In the genomic region with DNA sequence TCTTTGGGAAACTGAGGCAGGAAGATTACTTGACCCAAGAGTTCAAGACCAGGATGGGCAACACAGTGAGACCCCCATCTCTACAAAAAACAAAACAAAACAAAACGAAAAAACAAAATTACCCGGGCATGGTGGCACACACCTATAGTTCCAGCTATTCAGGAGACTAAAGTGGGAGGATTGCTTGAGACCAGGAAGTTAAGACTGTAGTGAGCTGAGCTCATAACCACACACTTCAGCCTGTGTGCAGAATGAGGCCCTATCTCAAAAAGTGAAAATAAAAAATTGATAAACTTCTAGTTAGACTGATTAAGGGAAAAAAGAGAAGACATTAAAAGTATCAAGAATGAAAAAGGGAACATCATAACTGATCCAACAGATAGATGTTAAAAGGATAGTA, we compare ENCODE assay signal across 26 cellular contexts.
"Had no signal": no experiment of that assay in that cellular context is flagged by ENCODE, and none has a peak within 500 bp of the region (broad histone marks: within the 10 kb centered on the region; RNA-seq: fewer than 3 reads in every experiment).

No MANE protein-coding gene starts in this region.

- H3K9me3 Mint-ChIP-seq: natural killer cell had no signal

- H3K36me3 ChIP-seq: gastrocnemius medialis, ovary, sigmoid colon, tibial artery, uterus had no signal

- H3K27me3 ChIP-seq: dorsolateral prefrontal cortex, gastrocnemius medialis, ovary, sigmoid colon, testis, tibial artery, uterus had no signal

- DNase-seq: dorsolateral prefrontal cortex; effector CD4-positive, alpha-beta T cell; foreskin fibroblast; gastrocnemius medialis; head of caudate nucleus; natural killer cell; occipital lobe; ovary; posterior cingulate gyrus; psoas muscle; right cardiac atrium; sigmoid colon; stimulated activated CD4-positive, alpha-beta T cell treated with anti-CD3 and anti-CD28 coated beads, Interleukin-2, amount 100 ng/mL, for 24 hours; stimulated activated CD4-positive, alpha-beta T cell treated with anti-CD3 and anti-CD28 coated beads, Interleukin-4, amount 100 ng/mL, for 24 hours; stimulated activated naive CD8-positive, alpha-beta T cell treated with anti-CD3 and anti-CD28 coated beads, Interleukin-15, Interleukin-2, amounts not matched to agents 100 U/mL and 50 U/mL, for 24 hours; substantia nigra; testis; tibial artery; uterus had no signal

- FAIRE-seq: keratinocyte had no signal

- H3K4me3 ChIP-seq: dorsolateral prefrontal cortex, gastrocnemius medialis, lung, ovary, psoas muscle, sigmoid colon, testis, tibial artery, uterus had no signal

- ATAC-seq: esophagus mucosa; gastrocnemius medialis; natural killer cell; psoas muscle; right cardiac atrium; stimulated activated memory B cell treated with anti-CD40 and anti-IgM and Interleukin-4, amounts not matched to agents 10 μg/mL and 1 μg/mL and 100 μg/mL, for 72 hours; stimulated activated naive CD8-positive, alpha-beta T cell treated with anti-CD3 and anti-CD28 coated beads, Interleukin-15, Interleukin-2, amounts not matched to agents 100 U/mL and 50 U/mL, for 24 hours had no signal

- H3K4me1 ChIP-seq: gastrocnemius medialis, psoas muscle, sigmoid colon, testis, tibial artery, uterus had no signal

- H3K4me1 Mint-ChIP-seq: memory B cell; natural killer cell; stimulated activated memory B cell treated with anti-CD40 and anti-IgM and Interleukin-4, amounts not matched to agents 10 μg/mL and 1 μg/mL and 100 μg/mL, for 72 hours had no signal

- H3K27me3 Mint-ChIP-seq: type B pancreatic cell had no signal

- H3K36me3 Mint-ChIP-seq: memory B cell; natural killer cell; stimulated activated memory B cell treated with anti-CD40 and anti-IgM and Interleukin-4, amounts not matched to agents 10 μg/mL and 1 μg/mL and 100 μg/mL, for 72 hours had no signal

- H3K27ac Mint-ChIP-seq: memory B cell; natural killer cell; stimulated activated memory B cell treated with anti-CD40 and anti-IgM and Interleukin-4, amounts not matched to agents 10 μg/mL and 1 μg/mL and 100 μg/mL, for 72 hours; type B pancreatic cell had no signal

- H3K4me3 Mint-ChIP-seq: memory B cell; natural killer cell; stimulated activated memory B cell treated with anti-CD40 and anti-IgM and Interleukin-4, amounts not matched to agents 10 μg/mL and 1 μg/mL and 100 μg/mL, for 72 hours; type B pancreatic cell had no signal

- H3K9me3 ChIP-seq: gastrocnemius medialis, psoas muscle, testis, tibial artery, uterus had no signal

- H3K27ac ChIP-seq: dorsolateral prefrontal cortex, epithelial cell of prostate, gastrocnemius medialis, ovary, psoas muscle, sigmoid colon, testis, tibial artery, uterus had no signal
